Comparison of ENCODE assay signal across 1 cellular context in genomic region chr3:194685723-194686413, GRCh38.
A peak's percentile ranks its signal among the peaks of the same experiment; 100 is the strongest.
TF ChIP-seq lines count a peak whose summit lies in the region.

Gene FAM43A, plus strand, starts transcription at chr3:194685883. Its CDS starts 944 bp downstream, at chr3:194686827.

TF ChIP-seq in HepG2, 621 proteins besides CTCF, POLR2A, EP300 and RAD21 (continued from another document and continues in another):
- TF ChIP-seq MXD3 (CRISPR knock-in tag; IDR thresholded peaks at IDR 0.05) (peak; percentile 84; the same call in 1 of the 2 replicates), RAD51 (IDR thresholded peaks at IDR 0.05; ENCODE audit: borderline replicate concordance) (no peak), ZBTB44 (CRISPR knock-in tag; IDR thresholded peaks at IDR 0.05) (0 out of 2 replicates have a peak, but pooled peaks have one; percentile 23), ZNF567 (CRISPR knock-in tag; IDR thresholded peaks at IDR 0.05; ENCODE audit: borderline replicate concordance) (no peak), ZNF580 (CRISPR knock-in tag; IDR thresholded peaks at IDR 0.05; ENCODE audit: borderline replicate concordance, low read depth) (no peak; the same call in 1 of the 2 replicates), ZC3H13 (CRISPR knock-in tag; IDR thresholded peaks at IDR 0.05) (no peak), DMAP1 (CRISPR knock-in tag; IDR thresholded peaks at IDR 0.05) (peak; percentile 27; the same call in 1 of the 2 replicates), TBP (CRISPR knock-in tag; IDR thresholded peaks at IDR 0.05) (no peak), SOX5 (CRISPR knock-in tag; IDR thresholded peaks at IDR 0.05; ENCODE audit: borderline replicate concordance) (no peak), ZBTB49 (CRISPR knock-in tag; IDR thresholded peaks at IDR 0.05; ENCODE audit: borderline replicate concordance) (no peak), GPBP1L1 (CRISPR knock-in tag; IDR thresholded peaks at IDR 0.05) (no peak), FOXO4 (CRISPR knock-in tag; conservative IDR thresholded peaks at IDR 0.05) (no peak), ZNF75D (CRISPR knock-in tag; IDR thresholded peaks at IDR 0.05; ENCODE audit: borderline replicate concordance) (no peak), ZIK1 (CRISPR knock-in tag; IDR thresholded peaks at IDR 0.05; ENCODE audit: borderline replicate concordance, low read depth) (no peak), ASH2L (IDR thresholded peaks at IDR 0.05; ENCODE audit: insufficient read length, low read depth, low read length) (peak; percentile 23), FOXM1 (CRISPR knock-in tag; IDR thresholded peaks at IDR 0.05) (no peak), ZNF772 (CRISPR knock-in tag; IDR thresholded peaks at IDR 0.05) (peak; percentile 59; the same call in 1 of the 2 replicates), ZMAT5 (CRISPR knock-in tag; IDR thresholded peaks at IDR 0.05; ENCODE audit: borderline replicate concordance, low read depth) (no peak), KDM5B (CRISPR knock-in tag; IDR thresholded peaks at IDR 0.05; ENCODE audit: borderline replicate concordance) (peak; percentile 49; the same call in 1 of the 2 replicates), KLF13 (CRISPR knock-in tag; IDR thresholded peaks at IDR 0.05) (0 out of 2 replicates have a peak, but pooled peaks have one; percentile 36), NFYC (CRISPR knock-in tag; IDR thresholded peaks at IDR 0.05) (peak; percentile 33; the same call in 1 of the 2 replicates), ZNF546 (CRISPR knock-in tag; conservative IDR thresholded peaks at IDR 0.05) (no peak), PTBP1 (IDR thresholded peaks at IDR 0.05; ENCODE audit: low read depth, low read length, poor library complexity, severe bottlenecking) (no peak), ZNF749 (CRISPR knock-in tag; IDR thresholded peaks at IDR 0.05; ENCODE audit: borderline replicate concordance) (peak; percentile 49; the same call in 1 of the 2 replicates), JUN (CRISPR knock-in tag; IDR thresholded peaks at IDR 0.05) (no peak), U2AF1 (optimal IDR thresholded peaks at IDR 0.05; ENCODE audit: low read depth, low read length) (no peak), NKX3-1 (CRISPR knock-in tag; IDR thresholded peaks at IDR 0.05) (no peak), FIP1L1 (IDR thresholded peaks at IDR 0.05; ENCODE audit: borderline replicate concordance, insufficient read depth, low read depth, low read length) (no peak), MYC (CRISPR knock-in tag; IDR thresholded peaks at IDR 0.05; ENCODE audit: borderline replicate concordance) (peak; percentile 47; the same call in 1 of the 2 replicates), SRF (IDR thresholded peaks at IDR 0.05; ENCODE audit: low read depth, low read length) (no peak), BRF2 (CRISPR knock-in tag; IDR thresholded peaks at IDR 0.05) (no peak), RNF2 (conservative IDR thresholded peaks at IDR 0.05; ENCODE audit: low read depth) (no peak; the same call in 1 of the 2 replicates), ZFP36 (IDR thresholded peaks at IDR 0.05; ENCODE audit: borderline replicate concordance, low read depth, low read length, partially characterized antibody) (no peak), ZNF773 (CRISPR knock-in tag; IDR thresholded peaks at IDR 0.05; ENCODE audit: borderline replicate concordance) (no peak), HNRNPL (IDR thresholded peaks at IDR 0.05; ENCODE audit: low read depth, low read length) (no peak), PHF8 (CRISPR knock-in tag; IDR thresholded peaks at IDR 0.05) (peak; percentile 70), SNAPC5 (CRISPR knock-in tag; IDR thresholded peaks at IDR 0.05; ENCODE audit: borderline replicate concordance) (no peak), NFE2L1 (CRISPR knock-in tag; IDR thresholded peaks at IDR 0.05; ENCODE audit: borderline replicate concordance) (no peak), SALL1 (CRISPR knock-in tag; IDR thresholded peaks at IDR 0.05) (peak; percentile 51; the same call in 1 of the 2 replicates), ZNF547 (CRISPR knock-in tag; IDR thresholded peaks at IDR 0.05) (peak; percentile 19; the same call in 1 of the 2 replicates), SATB2 (CRISPR knock-in tag; IDR thresholded peaks at IDR 0.05) (peak; percentile 52; the same call in 1 of the 2 replicates), NFKBIZ (CRISPR knock-in tag; IDR thresholded peaks at IDR 0.05) (no peak), ZNF292 (CRISPR knock-in tag; IDR thresholded peaks at IDR 0.05; ENCODE audit: borderline replicate concordance, low read depth) (peak; percentile 62; the same call in 1 of the 2 replicates), CHD4 (IDR thresholded peaks at IDR 0.05; ENCODE audit: borderline replicate concordance, low read length) (no peak), SMARCE1 (IDR thresholded peaks at IDR 0.05; ENCODE audit: borderline replicate concordance) (no peak), ZNF414 (CRISPR knock-in tag; IDR thresholded peaks at IDR 0.05) (no peak), ZNF710 (CRISPR knock-in tag; IDR thresholded peaks at IDR 0.05; ENCODE audit: borderline replicate concordance) (no peak), KMT2B (CRISPR knock-in tag; IDR thresholded peaks at IDR 0.05) (no peak), HOXA3 (CRISPR knock-in tag; IDR thresholded peaks at IDR 0.05) (peak; percentile 55), HDAC6 (IDR thresholded peaks at IDR 0.05; ENCODE audit: low read depth, low read length) (no peak), MLX (CRISPR knock-in tag; IDR thresholded peaks at IDR 0.05) (no peak), HDAC1 (CRISPR knock-in tag; IDR thresholded peaks at IDR 0.05) (peak; percentile 67; the same call in 1 of the 2 replicates), ZFAT (CRISPR knock-in tag; conservative IDR thresholded peaks at IDR 0.05) (no peak), ZNF34 (CRISPR knock-in tag; IDR thresholded peaks at IDR 0.05; ENCODE audit: borderline replicate concordance) (no peak), XRCC5 (optimal IDR thresholded peaks at IDR 0.05; ENCODE audit: low read length) (peak; percentile 46), ZNF563 (CRISPR knock-in tag; IDR thresholded peaks at IDR 0.05) (peak; percentile 61; the same call in 1 of the 2 replicates)
